ENCODE assay signal across 8 cellular contexts in genomic region chr2:7097353-7097895, GRCh38.
DNase-seq lines count a peak whose midpoint lies in the region; ATAC-seq and TF ChIP-seq lines count a peak whose summit lies in the region.

No MANE protein-coding gene starts in this region.

- TF ChIP-seq CTCF in Peyer's patch (IDR thresholded peaks at IDR 0.05) (peak; percentile 81 to 99 (median 90)), fibroblast of the aortic adventitia (IDR thresholded peaks at IDR 0.05; ENCODE audit: insufficient read depth, low read length) (peak; percentile 99), neutrophil (IDR thresholded peaks at IDR 0.05) (peak; percentile 98)

- no peaks in the 10 kb centered on the region for H3K27me3 Mint-ChIP-seq in activated T-helper 1 cell treated with anti-CD3 and anti-CD28 coated beads, Interleukin-12 subunit alpha, Interleukin-12 subunit beta, Interleukin-2, Interleukin-4 antibody, amounts not matched to agents 30 ng/mL and 10 ng/mL and 1 ng/mL, durations not matched to agents 14 hours and 24 hours and 36 hours (ENCODE audit: insufficient read depth)

- no peaks in the 10 kb centered on the region for H3K36me3 ChIP-seq in Karpas-422 (ENCODE audit: insufficient read depth, low read length)
- H3K36me3 ChIP-seq in Peyer's patch, result no peaks in the 10 kb centered on the region
- H3K36me3 ChIP-seq in neutrophil, result no peaks in the 10 kb centered on the region

- intact Hi-C loops in activated T-helper 1 cell treated with anti-CD3 and anti-CD28 coated beads, Interleukin-12 subunit alpha, Interleukin-12 subunit beta, Interleukin-2, Interleukin-4 antibody, amounts not matched to agents 30 ng/mL and 10 ng/mL and 1 ng/mL, durations not matched to agents 14 hours and 24 hours and 36 hours (cut with micrococcal nuclease), result loop anchor here (1.0 kb wide), 3 partner anchors 106 to 1664 kb away; no protein-coding TSS in a partner anchor

- H3K9me3 ChIP-seq in Karpas-422 (ENCODE audit: low read length) (no peaks in the 10 kb centered on the region), Peyer's patch (no peaks in the 10 kb centered on the region), neutrophil (no peaks in the 10 kb centered on the region)

- peak overlapping the region; percentile 26 for H3K4me2 ChIP-seq in Karpas-422 (ENCODE audit: low read depth, low read length, poor library complexity, severe bottlenecking)

- H3K9me2 ChIP-seq in Karpas-422 (replicated peaks; ENCODE audit: insufficient read depth, low read length), result no peaks in the 10 kb centered on the region

- H3K4me3 Mint-ChIP-seq in activated T-helper 1 cell treated with anti-CD3 and anti-CD28 coated beads, Interleukin-12 subunit alpha, Interleukin-12 subunit beta, Interleukin-2, Interleukin-4 antibody, amounts not matched to agents 30 ng/mL and 10 ng/mL and 1 ng/mL, durations not matched to agents 14 hours and 24 hours and 36 hours, result peak overlapping the region; percentile 57

- no peaks in the 10 kb centered on the region for H3K9me3 Mint-ChIP-seq in activated T-helper 1 cell treated with anti-CD3 and anti-CD28 coated beads, Interleukin-12 subunit alpha, Interleukin-12 subunit beta, Interleukin-2, Interleukin-4 antibody, amounts not matched to agents 30 ng/mL and 10 ng/mL and 1 ng/mL, durations not matched to agents 14 hours and 24 hours and 36 hours

- H3K27ac ChIP-seq in Karpas-422 (ENCODE audit: low read length) (no peak overlapping the region), Peyer's patch (no peak overlapping the region), neutrophil (no peak overlapping the region)

- DNase-seq in Daoy (ENCODE audit: low read depth), result peak; percentile 79
- DNase-seq in Karpas-422, result peak; percentile 83
- DNase-seq in Peyer's patch, result peak; percentile 54 to 86 (median 77)
- peak; percentile 56 for DNase-seq in activated T-helper 1 cell treated with anti-CD3 and anti-CD28 coated beads, Interleukin-12 subunit alpha, Interleukin-12 subunit beta, Interleukin-2, Interleukin-4 antibody, amounts not matched to agents 30 ng/mL and 10 ng/mL and 1 ng/mL, durations not matched to agents 14 hours and 24 hours and 36 hours (ENCODE audit: low spot score)
- peak; percentile 60 for DNase-seq in fibroblast of the aortic adventitia (ENCODE audit: low read depth)
- DNase-seq in stromal cell of bone marrow (ENCODE audit: low read depth), result peak; percentile 28

- H3K27ac Mint-ChIP-seq in activated T-helper 1 cell treated with anti-CD3 and anti-CD28 coated beads, Interleukin-12 subunit alpha, Interleukin-12 subunit beta, Interleukin-2, Interleukin-4 antibody, amounts not matched to agents 30 ng/mL and 10 ng/mL and 1 ng/mL, durations not matched to agents 14 hours and 24 hours and 36 hours, result peak overlapping the region; percentile 4

- H3K9ac ChIP-seq in Karpas-422 (ENCODE audit: low read length), result no peak overlapping the region

- H2AFZ ChIP-seq in Karpas-422 (ENCODE audit: low read length), result no peak overlapping the region

- no peaks in the 10 kb centered on the region for H3K36me3 Mint-ChIP-seq in activated T-helper 1 cell treated with anti-CD3 and anti-CD28 coated beads, Interleukin-12 subunit alpha, Interleukin-12 subunit beta, Interleukin-2, Interleukin-4 antibody, amounts not matched to agents 30 ng/mL and 10 ng/mL and 1 ng/mL, durations not matched to agents 14 hours and 24 hours and 36 hours (ENCODE audit: low read depth)

- H3K27me3 ChIP-seq in Karpas-422 (ENCODE audit: low read length) (no peaks in the 10 kb centered on the region), Peyer's patch (no peaks in the 10 kb centered on the region), neutrophil (no peaks in the 10 kb centered on the region)

- H3K4me1 ChIP-seq in Karpas-422 (ENCODE audit: low read length) (peaks cover 4% of the 10 kb centered on the region), Peyer's patch (peaks cover 0 to 9% (median 0%) of the 10 kb centered on the region in 4 donors), neutrophil (ENCODE audit: control insufficient read depth in 1 of 2, insufficient read depth in 1 of 2, low read depth in 1 of 2, low read length in 1 of 2) (peaks cover 0 to 7% of the 10 kb centered on the region in 2 experiments)

- ATAC-seq in GM21825 (IDR thresholded peaks at IDR 0.05; ENCODE audit: unreplicated experiment), result peak; percentile 95

- no peaks in the 10 kb centered on the region for H3K79me2 ChIP-seq in Karpas-422 (ENCODE audit: low read length)

- no peak overlapping the region for H3K4me3 ChIP-seq in Karpas-422 (ENCODE audit: low read length)
- H3K4me3 ChIP-seq in Peyer's patch, result peak overlapping the region in 1 of 4 donors; percentile 26
- H3K4me3 ChIP-seq in fibroblast of the aortic adventitia (ENCODE audit: low read depth, low read length), result peak overlapping the region; percentile 22
- H3K4me3 ChIP-seq in neutrophil (ENCODE audit: low read depth in 1 of 2, low read length in 1 of 2), result no peak overlapping the region

- H4K20me1 ChIP-seq in Karpas-422 (ENCODE audit: insufficient read depth, low read depth, low read length), result no peaks in the 10 kb centered on the region

- no peak for TF ChIP-seq POLR2A in Peyer's patch (IDR thresholded peaks at IDR 0.05)

- H3K4me1 Mint-ChIP-seq in activated T-helper 1 cell treated with anti-CD3 and anti-CD28 coated beads, Interleukin-12 subunit alpha, Interleukin-12 subunit beta, Interleukin-2, Interleukin-4 antibody, amounts not matched to agents 30 ng/mL and 10 ng/mL and 1 ng/mL, durations not matched to agents 14 hours and 24 hours and 36 hours (ENCODE audit: low read depth), result peaks cover 9% of the 10 kb centered on the region

Comparison
In these comparisons a context has a peak if more than half of its experiments do, and no peak if none do; other contexts are left out.
1. DNase-seq: peak in every context shown above with its lines; median percentile 83 in Karpas-422; 79 in Daoy; 77 in Peyer's patch; 60 in fibroblast of the aortic adventitia; 56 in activated T-helper 1 cell treated with anti-CD3 and anti-CD28 coated beads, Interleukin-12 subunit alpha, Interleukin-12 subunit beta, Interleukin-2, Interleukin-4 antibody, amounts not matched to agents 30 ng/mL and 10 ng/mL and 1 ng/mL, durations not matched to agents 14 hours and 24 hours and 36 hours; 28 in stromal cell of bone marrow.